In genomic region chr6:111952326-111952725, GRCh38 we compare ENCODE assay signal across 26 cellular contexts.
DNase-seq lines count a peak whose midpoint lies in the region; ATAC-seq, FAIRE-seq and TF ChIP-seq lines count a peak whose summit lies in the region.
"Had no signal": no experiment of that assay in that cellular context is flagged by ENCODE, and none has a peak within 500 bp of the region (broad histone marks: within the 10 kb centered on the region; RNA-seq: fewer than 3 reads in every experiment).

No MANE protein-coding gene starts in this region.

- H2BK12ac ChIP-seq in mesenchymal stem cell (ENCODE audit: low read length in 2 of 2), result no peak overlapping the region

- H3K14ac ChIP-seq in mesenchymal stem cell (ENCODE audit: low read length in 2 of 2), result no peak overlapping the region

- H3K27me3 ChIP-seq in astrocyte (ENCODE audit: insufficient read depth, low read length) (no peaks in the 10 kb centered on the region), mesenchymal stem cell (ENCODE audit: control insufficient read depth in 1 of 2, insufficient read depth in 1 of 2, low read length in 2 of 2) (peaks cover 0 to 30% of the 10 kb centered on the region in 2 experiments), thyroid gland (no peaks in the 10 kb centered on the region), lower lobe of right lung (ENCODE audit: low read depth) (no peaks in the 10 kb centered on the region), aorta (ENCODE audit: control insufficient read depth in 1 of 2, insufficient read depth in 2 of 2, low read length in 1 of 2) (no peaks in the 10 kb centered on the region)
- H3K27me3 ChIP-seq: esophagus squamous epithelium, vagina had no signal

- no peak overlapping the region for H2AK5ac ChIP-seq in mesenchymal stem cell (ENCODE audit: low read length, severe bottlenecking)

- H3K4me3 ChIP-seq in astrocyte (ENCODE audit: insufficient read depth, low read depth, low read length), result no peak overlapping the region
- H3K4me3 ChIP-seq in mesenchymal stem cell (ENCODE audit: insufficient read depth in 1 of 2, low read depth in 1 of 2, low read length in 2 of 2), result peak overlapping the region in 1 of 2 experiments; percentile 28
- H3K4me3 ChIP-seq in thyroid gland (replicated peaks in 1 of 3), result no peak overlapping the region
- no peak overlapping the region for H3K4me3 ChIP-seq in lower lobe of right lung
- H3K4me3 ChIP-seq in aorta (ENCODE audit: low read length in 2 of 2), result no peak overlapping the region
- H3K4me3 ChIP-seq: cardiac muscle cell, esophagus squamous epithelium, HAP-1, heart left ventricle, spleen, vagina had no signal

- no peak overlapping the region for H3K4me3 Mint-ChIP-seq in activated T-cell treated with anti-CD3 and anti-CD28 coated beads, Interleukin-2, amount 50 U/mL, for 72 hours
- no peak overlapping the region for H3K4me3 Mint-ChIP-seq in astrocyte (ENCODE audit: unreplicated experiment)
- H3K4me3 Mint-ChIP-seq: immature natural killer cell had no signal

- 41% methylated on average over 5 of the region's 5 CpGs for WGBS in mesenchymal stem cell
- 52 to 55% methylated on average over 5 of the region's 5 CpGs for WGBS in thyroid gland, 2 donors
- 56 to 64% methylated on average over 5 of the region's 5 CpGs for WGBS in aorta, 2 donors

- H4K20me1 ChIP-seq in astrocyte (ENCODE audit: insufficient read depth, low read length), result no peaks in the 10 kb centered on the region

- H3K36me3 ChIP-seq in astrocyte (ENCODE audit: insufficient read depth, low read length) (no peaks in the 10 kb centered on the region), mesenchymal stem cell (ENCODE audit: control insufficient read depth in 1 of 2, insufficient read depth in 2 of 2, low read depth in 1 of 2, low read length in 2 of 2) (no peaks in the 10 kb centered on the region), thyroid gland (no peaks in the 10 kb centered on the region), lower lobe of right lung (no peaks in the 10 kb centered on the region), aorta (ENCODE audit: control insufficient read depth in 1 of 2, insufficient read depth in 2 of 2, low read length in 1 of 2) (no peaks in the 10 kb centered on the region)
- H3K36me3 ChIP-seq: cardiac muscle cell, esophagus squamous epithelium, HAP-1, heart left ventricle, spleen, vagina had no signal

- H3K9me3 ChIP-seq in astrocyte (ENCODE audit: insufficient read depth, low read depth, low read length) (no peaks in the 10 kb centered on the region), mesenchymal stem cell (ENCODE audit: control insufficient read depth, low read length) (no peaks in the 10 kb centered on the region), thyroid gland (no peaks in the 10 kb centered on the region), lower lobe of right lung (no peaks in the 10 kb centered on the region), aorta (ENCODE audit: control insufficient read depth, low read length) (no peaks in the 10 kb centered on the region)
- H3K9me3 ChIP-seq: esophagus squamous epithelium, HAP-1, heart left ventricle, spleen, vagina had no signal

- H3K4me1 Mint-ChIP-seq in activated T-cell treated with anti-CD3 and anti-CD28 coated beads, Interleukin-2, amount 50 U/mL, for 72 hours (ENCODE audit: low read depth), result peaks cover 14% of the 10 kb centered on the region
- H3K4me1 Mint-ChIP-seq in astrocyte (ENCODE audit: low read depth, unreplicated experiment), result peaks cover 2% of the 10 kb centered on the region
- H3K4me1 Mint-ChIP-seq: immature natural killer cell had no signal

- no peak overlapping the region for H3K23ac ChIP-seq in mesenchymal stem cell (ENCODE audit: low read length in 2 of 2)

- peak overlapping the region; percentile 29 for H3K27ac Mint-ChIP-seq in activated T-cell treated with anti-CD3 and anti-CD28 coated beads, Interleukin-2, amount 50 U/mL, for 72 hours
- H3K27ac Mint-ChIP-seq in astrocyte (ENCODE audit: unreplicated experiment), result no peak overlapping the region
- H3K27ac Mint-ChIP-seq: immature natural killer cell, progenitor cell of endocrine pancreas had no signal

- no peaks in the 10 kb centered on the region for H3K79me2 ChIP-seq in astrocyte (ENCODE audit: insufficient read depth, low read length)

- intact Hi-C loops in thyroid gland (cut with DNase I), result no loop called here
- intact Hi-C loops in lower lobe of right lung (cut with DNase I), result no loop called here
- intact Hi-C loops in aorta (cut with DNase I), result no loop called here

- H4K8ac ChIP-seq in mesenchymal stem cell (ENCODE audit: low read length), result no peak overlapping the region

- TF ChIP-seq CTCF in astrocyte (IDR thresholded peaks at IDR 0.05; ENCODE audit: insufficient read depth, low read depth, low read length) (no peak), thyroid gland (IDR thresholded peaks at IDR 0.05) (no peak), lower lobe of right lung (IDR thresholded peaks at IDR 0.05) (no peak)

- H2BK5ac ChIP-seq in mesenchymal stem cell (ENCODE audit: low read depth, low read length, poor library complexity, severe bottlenecking), result no peak overlapping the region

- H2BK120ac ChIP-seq in mesenchymal stem cell (ENCODE audit: low read depth, low read length), result no peak overlapping the region

- DNase-seq in activated T-cell treated with anti-CD3 and anti-CD28 coated beads, Interleukin-2, amount 50 U/mL, for 72 hours, result no peak
- DNase-seq in activated T-cell treated with anti-CD3 and anti-CD28 coated beads, Interleukin-2, amount 50 U/mL, for 48 hours, result no peak
- no peak for DNase-seq in astrocyte (ENCODE audit: low read depth)
- DNase-seq in mesenchymal stem cell, result no peak
- DNase-seq in thyroid gland, result no peak
- no peak for DNase-seq in lower lobe of right lung
- no peak for DNase-seq in aorta
- DNase-seq: activated CD4-positive, alpha-beta T cell treated with anti-CD3 and anti-CD28 coated beads, Interleukin-2, amount 50 U/mL, for 1 hour; activated CD8-positive, alpha-beta memory T cell treated with anti-CD3 and anti-CD28 coated beads, Interleukin-2, amount 50 U/mL, for 4 hours; activated effector memory CD4-positive, alpha-beta T cell treated with anti-CD3 and anti-CD28 coated beads, Interleukin-2, amount 50 U/mL, for 16 hours; DMS153; esophagus squamous epithelium; GF-D8; heart left ventricle; immature natural killer cell; NCI-H1694; spleen; stimulated activated CD4-positive, alpha-beta T cell treated with anti-CD3 and anti-CD28 coated beads, Interleukin-4, amount 100 ng/mL, for 4 hours had no signal

- H3K4me2 ChIP-seq in astrocyte (ENCODE audit: low read length), result no peak overlapping the region
- no peak overlapping the region for H3K4me2 ChIP-seq in mesenchymal stem cell (ENCODE audit: low read length, poor library complexity, severe bottlenecking)

- H4K91ac ChIP-seq in mesenchymal stem cell (ENCODE audit: low read length), result no peak overlapping the region

- ATAC-seq in activated T-cell treated with anti-CD3 and anti-CD28 coated beads, Interleukin-2, amount 50 U/mL, for 72 hours (replicated peaks in 1 of 2), result no peak
- ATAC-seq in lower lobe of right lung (no peak), HG03175 (IDR thresholded peaks at IDR 0.05; ENCODE audit: unreplicated experiment) (no peak), aorta (ENCODE audit: low FRiP score) (no peak)
- ATAC-seq: naive thymus-derived CD8-positive, alpha-beta T cell had no signal

- H3K27me3 Mint-ChIP-seq in activated T-cell treated with anti-CD3 and anti-CD28 coated beads, Interleukin-2, amount 50 U/mL, for 72 hours (ENCODE audit: low read depth), result peaks cover 10% of the 10 kb centered on the region
- peaks cover 2% of the 10 kb centered on the region for H3K27me3 Mint-ChIP-seq in astrocyte (ENCODE audit: low read depth, unreplicated experiment)
- H3K27me3 Mint-ChIP-seq: naive thymus-derived CD8-positive, alpha-beta T cell had no signal

- H3K4ac ChIP-seq in mesenchymal stem cell (ENCODE audit: low read depth in 1 of 2, low read length in 2 of 2), result no peak overlapping the region

- FAIRE-seq in astrocyte (lab: Jason Lieb, UNC), result no peak
- FAIRE-seq: A204.1, HepG2 had no signal

- no peak overlapping the region for H3K27ac ChIP-seq in astrocyte (ENCODE audit: low read depth, low read length)
- no peak overlapping the region for H3K27ac ChIP-seq in mesenchymal stem cell (ENCODE audit: low read length, poor library complexity, severe bottlenecking)
- peak overlapping the region; percentile 31 to 85 (median 81) for H3K27ac ChIP-seq in thyroid gland
- no peak overlapping the region for H3K27ac ChIP-seq in lower lobe of right lung
- no peak overlapping the region for H3K27ac ChIP-seq in aorta (ENCODE audit: low read depth in 1 of 2, low read length in 2 of 2)
- H3K27ac ChIP-seq: cardiac muscle cell, vagina had no signal

- no peaks in the 10 kb centered on the region for H3K4me1 ChIP-seq in astrocyte (ENCODE audit: insufficient read depth, low read length)
- H3K4me1 ChIP-seq in mesenchymal stem cell (ENCODE audit: control insufficient read depth, insufficient read depth, low read depth, low read length), result peaks cover 17% of the 10 kb centered on the region
- H3K4me1 ChIP-seq in thyroid gland, result peaks cover 31 to 44% of the 10 kb centered on the region in 2 donors
- H3K4me1 ChIP-seq in lower lobe of right lung, result peaks cover 7% of the 10 kb centered on the region
- no peaks in the 10 kb centered on the region for H3K4me1 ChIP-seq in aorta (ENCODE audit: control insufficient read depth in 1 of 2, insufficient read depth in 2 of 2, low read length in 2 of 2)
- H3K4me1 ChIP-seq: vagina had no signal

- H2BK15ac ChIP-seq in mesenchymal stem cell (ENCODE audit: low read depth, poor library complexity, severe bottlenecking), result no peak overlapping the region

- no peak for TF ChIP-seq POLR2A in thyroid gland (IDR thresholded peaks at IDR 0.05)

- H3K36me3 Mint-ChIP-seq in activated T-cell treated with anti-CD3 and anti-CD28 coated beads, Interleukin-2, amount 50 U/mL, for 72 hours (ENCODE audit: insufficient read depth in 2 of 2), result no peaks in the 10 kb centered on the region
- H3K36me3 Mint-ChIP-seq in astrocyte (ENCODE audit: low read depth, unreplicated experiment), result no peaks in the 10 kb centered on the region
- H3K36me3 Mint-ChIP-seq: immature natural killer cell; naive thymus-derived CD8-positive, alpha-beta T cell had no signal

- H2AFZ ChIP-seq in astrocyte (ENCODE audit: low read depth, low read length) (peak overlapping the region; percentile 9), mesenchymal stem cell (ENCODE audit: low read depth, low read length) (no peak overlapping the region)

- no peak overlapping the region for H3K9ac ChIP-seq in astrocyte (ENCODE audit: low read length)
- H3K9ac ChIP-seq in mesenchymal stem cell (ENCODE audit: low read length), result peak overlapping the region; percentile 25

- H3K79me1 ChIP-seq in mesenchymal stem cell (replicated peaks; ENCODE audit: low read length, poor library complexity, severe bottlenecking), result no peaks in the 10 kb centered on the region

- H3K9me3 Mint-ChIP-seq in activated T-cell treated with anti-CD3 and anti-CD28 coated beads, Interleukin-2, amount 50 U/mL, for 72 hours, result no peaks in the 10 kb centered on the region
- no peaks in the 10 kb centered on the region for H3K9me3 Mint-ChIP-seq in astrocyte (ENCODE audit: unreplicated experiment)

- no peak overlapping the region for H3K18ac ChIP-seq in mesenchymal stem cell (ENCODE audit: low read depth in 1 of 2, low read length in 2 of 2)

Comparison
In these comparisons a context has a peak if more than half of its experiments do, and no peak if none do; other contexts are left out.
1. H3K27ac ChIP-seq: peak in thyroid gland (3 of 3); none in astrocyte (single experiment), mesenchymal stem cell (single experiment), lower lobe of right lung (single experiment) and aorta (0 of 2).